1 cellular context compared by ENCODE assay signal in the genomic region with DNA sequence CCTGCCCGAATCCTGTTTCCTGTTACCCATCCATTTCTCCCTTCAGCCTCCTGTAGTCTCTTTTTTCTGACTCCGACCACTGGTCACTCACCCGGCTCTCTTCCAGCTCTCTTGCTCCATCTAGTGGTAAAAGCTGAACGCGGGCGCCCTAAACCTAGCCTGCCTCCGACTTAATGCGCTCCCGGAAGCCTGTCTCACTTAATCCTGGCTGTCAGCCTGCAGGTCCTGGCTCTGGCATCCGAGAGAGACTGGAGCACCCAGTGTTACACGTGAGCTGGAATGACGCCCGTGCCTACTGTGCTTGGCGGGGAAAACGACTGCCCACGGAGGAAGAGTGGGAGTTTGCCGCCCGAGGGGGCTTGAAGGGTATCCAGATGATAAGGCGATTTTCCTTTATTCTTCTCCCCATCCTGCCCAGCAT.
TF ChIP-seq lines count a peak whose summit lies in the region.

No MANE protein-coding gene starts in this region.

TF ChIP-seq in HepG2, 621 proteins besides CTCF, POLR2A, EP300 and RAD21 (continued from another document and continues in another):
- TF ChIP-seq, protein P1, sequence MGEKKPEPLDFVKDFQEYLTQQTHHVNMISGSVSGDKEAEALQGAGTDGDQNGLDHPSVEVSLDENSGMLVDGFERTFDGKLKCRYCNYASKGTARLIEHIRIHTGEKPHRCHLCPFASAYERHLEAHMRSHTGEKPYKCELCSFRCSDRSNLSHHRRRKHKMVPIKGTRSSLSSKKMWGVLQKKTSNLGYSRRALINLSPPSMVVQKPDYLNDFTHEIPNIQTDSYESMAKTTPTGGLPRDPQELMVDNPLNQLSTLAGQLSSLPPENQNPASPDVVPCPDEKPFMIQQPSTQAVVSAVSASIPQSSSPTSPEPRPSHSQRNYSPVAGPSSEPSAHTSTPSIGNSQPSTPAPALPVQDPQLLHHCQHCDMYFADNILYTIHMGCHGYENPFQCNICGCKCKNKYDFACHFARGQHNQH (CRISPR knock-in tag; IDR thresholded peaks at IDR 0.05) = peak; percentile 36; the same call in 1 of the 2 replicates
- TF ChIP-seq POGZ (CRISPR knock-in tag; IDR thresholded peaks at IDR 0.05) = peak; percentile 80
- TF ChIP-seq TBP (CRISPR knock-in tag; IDR thresholded peaks at IDR 0.05) = no peak
- no peak for TF ChIP-seq ZIK1 (CRISPR knock-in tag; IDR thresholded peaks at IDR 0.05; ENCODE audit: borderline replicate concordance, low read depth)
- TF ChIP-seq ZFP37 (CRISPR knock-in tag; IDR thresholded peaks at IDR 0.05; ENCODE audit: borderline replicate concordance) = no peak
- no peak for TF ChIP-seq FOXA1 (IDR thresholded peaks at IDR 0.05)
- no peak for TF ChIP-seq FOXA1 (CRISPR knock-in tag; IDR thresholded peaks at IDR 0.05)
- TF ChIP-seq, protein P2, sequence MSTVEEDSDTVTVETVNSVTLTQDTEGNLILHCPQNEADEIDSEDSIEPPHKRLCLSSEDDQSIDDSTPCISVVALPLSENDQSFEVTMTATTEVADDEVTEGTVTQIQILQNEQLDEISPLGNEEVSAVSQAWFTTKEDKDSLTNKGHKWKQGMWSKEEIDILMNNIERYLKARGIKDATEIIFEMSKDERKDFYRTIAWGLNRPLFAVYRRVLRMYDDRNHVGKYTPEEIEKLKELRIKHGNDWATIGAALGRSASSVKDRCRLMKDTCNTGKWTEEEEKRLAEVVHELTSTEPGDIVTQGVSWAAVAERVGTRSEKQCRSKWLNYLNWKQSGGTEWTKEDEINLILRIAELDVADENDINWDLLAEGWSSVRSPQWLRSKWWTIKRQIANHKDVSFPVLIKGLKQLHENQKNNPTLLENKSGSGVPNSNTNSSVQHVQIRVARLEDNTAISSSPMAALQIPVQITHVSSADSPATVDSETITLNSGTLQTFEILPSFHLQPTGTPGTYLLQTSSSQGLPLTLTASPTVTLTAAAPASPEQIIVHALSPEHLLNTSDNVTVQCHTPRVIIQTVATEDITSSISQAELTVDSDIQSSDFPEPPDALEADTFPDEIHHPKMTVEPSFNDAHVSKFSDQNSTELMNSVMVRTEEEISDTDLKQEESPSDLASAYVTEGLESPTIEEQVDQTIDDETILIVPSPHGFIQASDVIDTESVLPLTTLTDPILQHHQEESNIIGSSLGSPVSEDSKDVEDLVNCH (CRISPR knock-in tag; IDR thresholded peaks at IDR 0.05) = no peak
- no peak for TF ChIP-seq ZNF616 (CRISPR knock-in tag; IDR thresholded peaks at IDR 0.05; ENCODE audit: low read depth)
- no peak for TF ChIP-seq ZNF768 (CRISPR knock-in tag; IDR thresholded peaks at IDR 0.05)
- no peak for TF ChIP-seq HES4 (CRISPR knock-in tag; IDR thresholded peaks at IDR 0.05; ENCODE audit: borderline replicate concordance)
- peak; percentile 9; the same call in 1 of the 2 replicates for TF ChIP-seq RARA (CRISPR knock-in tag; IDR thresholded peaks at IDR 0.05)
- no peak for TF ChIP-seq ZNF567 (CRISPR knock-in tag; IDR thresholded peaks at IDR 0.05; ENCODE audit: borderline replicate concordance)
- TF ChIP-seq, protein P3, sequence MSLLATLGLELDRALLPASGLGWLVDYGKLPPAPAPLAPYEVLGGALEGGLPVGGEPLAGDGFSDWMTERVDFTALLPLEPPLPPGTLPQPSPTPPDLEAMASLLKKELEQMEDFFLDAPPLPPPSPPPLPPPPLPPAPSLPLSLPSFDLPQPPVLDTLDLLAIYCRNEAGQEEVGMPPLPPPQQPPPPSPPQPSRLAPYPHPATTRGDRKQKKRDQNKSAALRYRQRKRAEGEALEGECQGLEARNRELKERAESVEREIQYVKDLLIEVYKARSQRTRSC (CRISPR knock-in tag; IDR thresholded peaks at IDR 0.05; ENCODE audit: low read depth) = no peak
- TF ChIP-seq, protein P4, sequence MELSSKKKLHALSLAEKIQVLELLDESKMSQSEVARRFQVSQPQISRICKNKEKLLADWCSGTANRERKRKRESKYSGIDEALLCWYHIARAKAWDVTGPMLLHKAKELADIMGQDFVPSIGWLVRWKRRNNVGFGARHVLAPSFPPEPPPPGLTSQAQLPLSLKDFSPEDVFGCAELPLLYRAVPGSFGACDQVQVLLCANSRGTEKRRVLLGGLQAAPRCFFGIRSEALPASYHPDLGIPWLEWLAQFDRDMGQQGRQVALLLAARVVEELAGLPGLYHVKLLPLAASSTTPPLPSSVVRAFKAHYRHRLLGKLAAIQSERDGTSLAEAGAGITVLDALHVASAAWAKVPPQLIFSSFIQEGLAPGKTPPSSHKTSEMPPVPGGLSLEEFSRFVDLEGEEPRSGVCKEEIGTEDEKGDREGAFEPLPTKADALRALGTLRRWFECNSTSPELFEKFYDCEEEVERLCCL (CRISPR knock-in tag; IDR thresholded peaks at IDR 0.05; ENCODE audit: borderline replicate concordance) = no peak
- TF ChIP-seq HOXA3 (CRISPR knock-in tag; IDR thresholded peaks at IDR 0.05) = 0 out of 2 replicates have a peak, but pooled peaks have one; percentile 28
- TF ChIP-seq ZNF776 (CRISPR knock-in tag; IDR thresholded peaks at IDR 0.05) = no peak
- TF ChIP-seq RFXANK (CRISPR knock-in tag; IDR thresholded peaks at IDR 0.05) = no peak
- TF ChIP-seq, protein P5, sequence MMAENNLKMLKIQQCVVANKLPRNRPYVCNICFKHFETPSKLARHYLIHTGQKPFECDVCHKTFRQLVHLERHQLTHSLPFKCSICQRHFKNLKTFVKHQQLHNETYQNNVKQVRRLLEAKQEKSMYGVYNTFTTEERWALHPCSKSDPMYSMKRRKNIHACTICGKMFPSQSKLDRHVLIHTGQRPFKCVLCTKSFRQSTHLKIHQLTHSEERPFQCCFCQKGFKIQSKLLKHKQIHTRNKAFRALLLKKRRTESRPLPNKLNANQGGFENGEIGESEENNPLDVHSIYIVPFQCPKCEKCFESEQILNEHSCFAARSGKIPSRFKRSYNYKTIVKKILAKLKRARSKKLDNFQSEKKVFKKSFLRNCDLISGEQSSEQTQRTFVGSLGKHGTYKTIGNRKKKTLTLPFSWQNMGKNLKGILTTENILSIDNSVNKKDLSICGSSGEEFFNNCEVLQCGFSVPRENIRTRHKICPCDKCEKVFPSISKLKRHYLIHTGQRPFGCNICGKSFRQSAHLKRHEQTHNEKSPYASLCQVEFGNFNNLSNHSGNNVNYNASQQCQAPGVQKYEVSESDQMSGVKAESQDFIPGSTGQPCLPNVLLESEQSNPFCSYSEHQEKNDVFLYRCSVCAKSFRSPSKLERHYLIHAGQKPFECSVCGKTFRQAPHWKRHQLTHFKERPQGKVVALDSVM (CRISPR knock-in tag; IDR thresholded peaks at IDR 0.05) = peak; percentile 70
- TF ChIP-seq SRSF9 (IDR thresholded peaks at IDR 0.05; ENCODE audit: borderline replicate concordance, insufficient read depth, low read depth, low read length, poor library complexity, severe bottlenecking) = no peak
- no peak for TF ChIP-seq ZNF441 (CRISPR knock-in tag; IDR thresholded peaks at IDR 0.05; ENCODE audit: borderline replicate concordance)
- TF ChIP-seq ZBTB49 (CRISPR knock-in tag; IDR thresholded peaks at IDR 0.05; ENCODE audit: borderline replicate concordance) = no peak; the same call in 1 of the 2 replicates
- TF ChIP-seq SIN3A (IDR thresholded peaks at IDR 0.05; ENCODE audit: borderline replicate concordance, low read depth, low read length) = no peak
- TF ChIP-seq, protein P6, sequence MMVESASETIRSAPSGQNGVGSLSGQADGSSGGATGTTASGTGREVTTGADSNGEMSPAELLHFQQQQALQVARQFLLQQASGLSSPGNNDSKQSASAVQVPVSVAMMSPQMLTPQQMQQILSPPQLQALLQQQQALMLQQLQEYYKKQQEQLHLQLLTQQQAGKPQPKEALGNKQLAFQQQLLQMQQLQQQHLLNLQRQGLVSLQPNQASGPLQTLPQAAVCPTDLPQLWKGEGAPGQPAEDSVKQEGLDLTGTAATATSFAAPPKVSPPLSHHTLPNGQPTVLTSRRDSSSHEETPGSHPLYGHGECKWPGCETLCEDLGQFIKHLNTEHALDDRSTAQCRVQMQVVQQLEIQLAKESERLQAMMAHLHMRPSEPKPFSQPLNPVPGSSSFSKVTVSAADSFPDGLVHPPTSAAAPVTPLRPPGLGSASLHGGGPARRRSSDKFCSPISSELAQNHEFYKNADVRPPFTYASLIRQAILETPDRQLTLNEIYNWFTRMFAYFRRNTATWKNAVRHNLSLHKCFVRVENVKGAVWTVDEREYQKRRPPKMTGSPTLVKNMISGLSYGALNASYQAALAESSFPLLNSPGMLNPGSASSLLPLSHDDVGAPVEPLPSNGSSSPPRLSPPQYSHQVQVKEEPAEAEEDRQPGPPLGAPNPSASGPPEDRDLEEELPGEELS (CRISPR knock-in tag; IDR thresholded peaks at IDR 0.05) = 0 out of 2 replicates have a peak, but pooled peaks have one; percentile 14
- peak; percentile 60; the same call in 1 of the 2 replicates for TF ChIP-seq MEF2D (CRISPR knock-in tag; IDR thresholded peaks at IDR 0.05)
- TF ChIP-seq SNAPC2 (CRISPR knock-in tag; IDR thresholded peaks at IDR 0.05) = no peak
- TF ChIP-seq, protein P7, sequence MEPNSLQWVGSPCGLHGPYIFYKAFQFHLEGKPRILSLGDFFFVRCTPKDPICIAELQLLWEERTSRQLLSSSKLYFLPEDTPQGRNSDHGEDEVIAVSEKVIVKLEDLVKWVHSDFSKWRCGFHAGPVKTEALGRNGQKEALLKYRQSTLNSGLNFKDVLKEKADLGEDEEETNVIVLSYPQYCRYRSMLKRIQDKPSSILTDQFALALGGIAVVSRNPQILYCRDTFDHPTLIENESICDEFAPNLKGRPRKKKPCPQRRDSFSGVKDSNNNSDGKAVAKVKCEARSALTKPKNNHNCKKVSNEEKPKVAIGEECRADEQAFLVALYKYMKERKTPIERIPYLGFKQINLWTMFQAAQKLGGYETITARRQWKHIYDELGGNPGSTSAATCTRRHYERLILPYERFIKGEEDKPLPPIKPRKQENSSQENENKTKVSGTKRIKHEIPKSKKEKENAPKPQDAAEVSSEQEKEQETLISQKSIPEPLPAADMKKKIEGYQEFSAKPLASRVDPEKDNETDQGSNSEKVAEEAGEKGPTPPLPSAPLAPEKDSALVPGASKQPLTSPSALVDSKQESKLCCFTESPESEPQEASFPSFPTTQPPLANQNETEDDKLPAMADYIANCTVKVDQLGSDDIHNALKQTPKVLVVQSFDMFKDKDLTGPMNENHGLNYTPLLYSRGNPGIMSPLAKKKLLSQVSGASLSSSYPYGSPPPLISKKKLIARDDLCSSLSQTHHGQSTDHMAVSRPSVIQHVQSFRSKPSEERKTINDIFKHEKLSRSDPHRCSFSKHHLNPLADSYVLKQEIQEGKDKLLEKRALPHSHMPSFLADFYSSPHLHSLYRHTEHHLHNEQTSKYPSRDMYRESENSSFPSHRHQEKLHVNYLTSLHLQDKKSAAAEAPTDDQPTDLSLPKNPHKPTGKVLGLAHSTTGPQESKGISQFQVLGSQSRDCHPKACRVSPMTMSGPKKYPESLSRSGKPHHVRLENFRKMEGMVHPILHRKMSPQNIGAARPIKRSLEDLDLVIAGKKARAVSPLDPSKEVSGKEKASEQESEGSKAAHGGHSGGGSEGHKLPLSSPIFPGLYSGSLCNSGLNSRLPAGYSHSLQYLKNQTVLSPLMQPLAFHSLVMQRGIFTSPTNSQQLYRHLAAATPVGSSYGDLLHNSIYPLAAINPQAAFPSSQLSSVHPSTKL (CRISPR knock-in tag; IDR thresholded peaks at IDR 0.05) = 0 out of 2 replicates have a peak, but pooled peaks have one; percentile 33
- no peak for TF ChIP-seq CBX2 (IDR thresholded peaks at IDR 0.05; ENCODE audit: low read depth, low read length)
- no peak for TF ChIP-seq CBX2 (CRISPR knock-in tag; IDR thresholded peaks at IDR 0.05; ENCODE audit: low read depth)
- TF ChIP-seq, protein P8, sequence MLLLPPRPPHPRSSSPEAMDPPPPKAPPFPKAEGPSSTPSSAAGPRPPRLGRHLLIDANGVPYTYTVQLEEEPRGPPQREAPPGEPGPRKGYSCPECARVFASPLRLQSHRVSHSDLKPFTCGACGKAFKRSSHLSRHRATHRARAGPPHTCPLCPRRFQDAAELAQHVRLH (CRISPR knock-in tag; IDR thresholded peaks at IDR 0.05; ENCODE audit: borderline replicate concordance, low read depth) = no peak
- TF ChIP-seq SRSF1 (optimal IDR thresholded peaks at IDR 0.05; ENCODE audit: low read depth, low read length) = no peak
- TF ChIP-seq ISL2 (CRISPR knock-in tag; IDR thresholded peaks at IDR 0.05) = 0 out of 2 replicates have a peak, but pooled peaks have one; percentile 16
- no peak for TF ChIP-seq THYN1 (CRISPR knock-in tag; IDR thresholded peaks at IDR 0.05; ENCODE audit: borderline replicate concordance, low read depth)
- TF ChIP-seq ZEB1 (IDR thresholded peaks at IDR 0.05; ENCODE audit: insufficient replicate concordance, low read depth) = peak; percentile 46
- 0 out of 2 replicates have a peak, but pooled peaks have one; percentile 30 for TF ChIP-seq ZNF556 (CRISPR knock-in tag; IDR thresholded peaks at IDR 0.05; ENCODE audit: borderline replicate concordance)
- peak; percentile 40; the same call in 1 of the 2 replicates for TF ChIP-seq NR2F2 (IDR thresholded peaks at IDR 0.05; ENCODE audit: borderline replicate concordance, low read depth)
- peak; percentile 32; the same call in 1 of the 2 replicates for TF ChIP-seq SAP130 (CRISPR knock-in tag; IDR thresholded peaks at IDR 0.05; ENCODE audit: low read depth)
- TF ChIP-seq, protein P9, sequence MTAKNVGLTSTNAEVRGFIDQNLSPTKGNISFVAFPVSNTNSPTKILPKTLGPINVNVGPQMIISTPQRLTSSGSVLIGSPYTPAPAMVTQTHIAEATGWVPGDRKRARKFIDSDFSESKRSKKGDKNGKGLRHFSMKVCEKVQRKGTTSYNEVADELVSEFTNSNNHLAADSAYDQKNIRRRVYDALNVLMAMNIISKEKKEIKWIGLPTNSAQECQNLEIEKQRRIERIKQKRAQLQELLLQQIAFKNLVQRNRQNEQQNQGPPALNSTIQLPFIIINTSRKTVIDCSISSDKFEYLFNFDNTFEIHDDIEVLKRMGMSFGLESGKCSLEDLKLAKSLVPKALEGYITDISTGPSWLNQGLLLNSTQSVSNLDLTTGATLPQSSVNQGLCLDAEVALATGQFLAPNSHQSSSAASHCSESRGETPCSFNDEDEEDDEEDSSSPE (CRISPR knock-in tag; IDR thresholded peaks at IDR 0.05) = no peak
- TF ChIP-seq, protein P10, sequence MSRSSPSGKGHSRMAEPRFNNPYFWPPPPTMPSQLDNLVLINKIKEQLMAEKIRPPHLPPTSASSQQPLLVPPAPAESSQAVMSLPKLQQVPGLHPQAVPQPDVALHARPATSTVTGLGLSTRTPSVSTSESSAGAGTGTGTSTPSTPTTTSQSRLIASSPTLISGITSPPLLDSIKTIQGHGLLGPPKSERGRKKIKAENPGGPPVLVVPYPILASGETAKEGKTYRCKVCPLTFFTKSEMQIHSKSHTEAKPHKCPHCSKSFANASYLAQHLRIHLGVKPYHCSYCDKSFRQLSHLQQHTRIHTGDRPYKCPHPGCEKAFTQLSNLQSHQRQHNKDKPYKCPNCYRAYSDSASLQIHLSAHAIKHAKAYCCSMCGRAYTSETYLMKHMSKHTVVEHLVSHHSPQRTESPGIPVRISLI (CRISPR knock-in tag; IDR thresholded peaks at IDR 0.05; ENCODE audit: borderline replicate concordance) = peak; percentile 70; the same call in 1 of the 2 replicates
